ENCODE assay signal across 16 cellular contexts in genomic region chr2:241777686-241778627, GRCh38. TPM values are rescaled to one million over a fixed set of nuclear protein-coding genes. Genes with fewer than 3 reads are reported as not detected.
DNase-seq lines count a peak whose midpoint lies in the region; TF ChIP-seq lines count a peak whose summit lies in the region.
"Had no signal": no experiment of that assay in that cellular context is flagged by ENCODE, and none has a peak within 500 bp of the region (broad histone marks: within the 10 kb centered on the region; RNA-seq: fewer than 3 reads in every experiment).

No MANE protein-coding gene starts in this region.

- H2AFZ ChIP-seq in neuronal stem cell (ENCODE audit: low read length): peak overlapping the region; percentile 15
- H2AFZ ChIP-seq: parathyroid adenoma had no signal

- H3K79me1 ChIP-seq in neuronal stem cell (ENCODE audit: low read depth, low read length): peaks cover 2% of the 10 kb centered on the region

- H3K18ac ChIP-seq in neuronal stem cell (ENCODE audit: low read length): peak overlapping the region; percentile 78

- H3K4me3 Mint-ChIP-seq in HFFc6 (no peak overlapping the region), immature natural killer cell (no peak overlapping the region)
- H3K4me3 Mint-ChIP-seq: activated naive CD4-positive, alpha-beta T cell treated with anti-CD3 and anti-CD28 coated beads, Interleukin-2, amount 50 U/mL, for 24 hours; IgD-negative memory B cell had no signal

- H3K9ac ChIP-seq in HUES48 (ENCODE audit: low read depth, low read length) (no peak overlapping the region), colonic mucosa (ENCODE audit: low read depth in 2 of 2, low read length in 2 of 2) (peak overlapping the region; percentile 43 to 90), neuronal stem cell (ENCODE audit: low read depth, low read length, poor library complexity) (no peak overlapping the region)
- H3K9ac ChIP-seq: parathyroid adenoma had no signal

- no peaks in the 10 kb centered on the region; the same call in 1 of the 2 replicates for H3K27me3 Mint-ChIP-seq in HFFc6 (ENCODE audit: insufficient read depth)
- peaks cover 0 to 8% (median 2%) of the 10 kb centered on the region in 3 donors for H3K27me3 Mint-ChIP-seq in immature natural killer cell (ENCODE audit: low read depth in 3 of 3)
- H3K27me3 Mint-ChIP-seq: activated naive CD4-positive, alpha-beta T cell treated with anti-CD3 and anti-CD28 coated beads, Interleukin-2, amount 50 U/mL, for 24 hours; IgD-negative memory B cell had no signal

- no peak overlapping the region for H3K14ac ChIP-seq in neuronal stem cell (ENCODE audit: low read length)

- no peak overlapping the region for H2BK15ac ChIP-seq in neuronal stem cell (ENCODE audit: low read length)

- no peak overlapping the region for H3K23ac ChIP-seq in neuronal stem cell (ENCODE audit: low read depth, low read length, poor library complexity)

- peak overlapping the region; percentile 20 for H4K91ac ChIP-seq in neuronal stem cell (ENCODE audit: low read depth, low read length, poor library complexity)

- H3K9me3 ChIP-seq in HUES48 (ENCODE audit: control insufficient read depth, insufficient read depth, low read length) (peaks cover 24% of the 10 kb centered on the region), colonic mucosa (no peaks in the 10 kb centered on the region), neuronal stem cell (replicated peaks in 1 of 2; ENCODE audit: control insufficient read depth in 2 of 2, insufficient read depth in 1 of 2, low read depth in 1 of 2, low read length in 2 of 2) (peaks cover 2 to 3% of the 10 kb centered on the region in 2 donors)

- H3K27me3 ChIP-seq in HUES48 (ENCODE audit: control insufficient read depth, insufficient read depth, low read length) (no peaks in the 10 kb centered on the region), colonic mucosa (no peaks in the 10 kb centered on the region), neuronal stem cell (ENCODE audit: control insufficient read depth in 3 of 3, insufficient read depth in 3 of 3, low read depth in 1 of 3, low read length in 3 of 3) (no peaks in the 10 kb centered on the region)
- H3K27me3 ChIP-seq: cardiac muscle cell had no signal

- H4K8ac ChIP-seq in neuronal stem cell (ENCODE audit: low read depth, low read length): no peak overlapping the region

- H3K4ac ChIP-seq in neuronal stem cell (ENCODE audit: low read length): no peak overlapping the region

- DNase-seq in D341Med (ENCODE audit: low spot score) (peak; percentile 20), colonic mucosa (peak; percentile 48), neuronal stem cell (ENCODE audit: low spot score) (no peak), HFFc6 (no peak), immature natural killer cell (no peak), DMS53 treated with DMSO at 0.1 percent for 48 hours (lab: John Stamatoyannopoulos, UW; ENCODE audit: unreplicated experiment) (no peak)
- DNase-seq in activated naive CD4-positive, alpha-beta T cell (lab: John Stamatoyannopoulos, UW): no peak
- DNase-seq: NCI-H1105, SJCRH30 had no signal

- H3K4me1 ChIP-seq in HUES48 (ENCODE audit: control insufficient read depth, insufficient read depth, low read length): peaks cover 12% of the 10 kb centered on the region; the same call in 1 of the 2 replicates
- H3K4me1 ChIP-seq in colonic mucosa: no peaks in the 10 kb centered on the region
- no peaks in the 10 kb centered on the region for H3K4me1 ChIP-seq in neuronal stem cell (ENCODE audit: control insufficient read depth in 2 of 2, insufficient read depth in 1 of 2, low read depth in 1 of 2, low read length in 2 of 2)
- H3K4me1 ChIP-seq: foreskin keratinocyte, parathyroid adenoma had no signal

- no peaks in the 10 kb centered on the region for H3K36me3 ChIP-seq in HUES48 (ENCODE audit: control insufficient read depth, insufficient read depth, low read length)
- H3K36me3 ChIP-seq in colonic mucosa: no peaks in the 10 kb centered on the region
- no peaks in the 10 kb centered on the region for H3K36me3 ChIP-seq in neuronal stem cell (replicated peaks in 1 of 2; ENCODE audit: control insufficient read depth in 2 of 2, insufficient read depth in 2 of 2, low read length in 2 of 2)
- H3K36me3 ChIP-seq: cardiac muscle cell, SJCRH30 had no signal

- no peak overlapping the region for H2BK12ac ChIP-seq in neuronal stem cell (ENCODE audit: low read length)

- intact Hi-C loops in colonic mucosa (cut with DNase I): no loop called here

- no peak overlapping the region for H2BK5ac ChIP-seq in neuronal stem cell (ENCODE audit: low read length)

- peaks cover 7% of the 10 kb centered on the region for H3K9me3 Mint-ChIP-seq in HFFc6
- no peaks in the 10 kb centered on the region for H3K9me3 Mint-ChIP-seq in immature natural killer cell
- H3K9me3 Mint-ChIP-seq: activated naive CD4-positive, alpha-beta T cell treated with anti-CD3 and anti-CD28 coated beads, Interleukin-2, amount 50 U/mL, for 24 hours had no signal

- peak overlapping the region; percentile 91 for H2AK5ac ChIP-seq in neuronal stem cell (ENCODE audit: low read depth, low read length)

- WGBS in neuronal stem cell (ENCODE audit: extremely low coverage in 2 of 2, insufficient read length in 2 of 2, insufficient replicate concordance in 1 of 2), 2 donors: no CpG with 5 or more reads among the region's 21 CpGs

- TF ChIP-seq CTCF in colonic mucosa (IDR thresholded peaks at IDR 0.05) (no peak), HFFc6 (IDR thresholded peaks at IDR 0.05) (no peak)

- H3K4me1 Mint-ChIP-seq in HFFc6 (ENCODE audit: low read depth) (peaks cover 10% of the 10 kb centered on the region), immature natural killer cell (no peaks in the 10 kb centered on the region)

- peak overlapping the region; percentile 14 for H3K27ac ChIP-seq in HUES48 (ENCODE audit: low read depth, low read length)
- H3K27ac ChIP-seq in colonic mucosa: peak overlapping the region; percentile 82
- H3K27ac ChIP-seq in neuronal stem cell (replicated peaks; ENCODE audit: low read length): no peak overlapping the region
- H3K27ac ChIP-seq: cardiac muscle cell, foreskin keratinocyte, parathyroid adenoma, SJCRH30 had no signal

- H3K36me3 Mint-ChIP-seq in HFFc6 (ENCODE audit: low read depth) (no peaks in the 10 kb centered on the region), immature natural killer cell (no peaks in the 10 kb centered on the region)
- H3K36me3 Mint-ChIP-seq: activated naive CD4-positive, alpha-beta T cell treated with anti-CD3 and anti-CD28 coated beads, Interleukin-2, amount 50 U/mL, for 24 hours; IgD-negative memory B cell had no signal

- H3K27ac Mint-ChIP-seq in HFFc6 (no peak overlapping the region), immature natural killer cell (peak overlapping the region in 1 of 6 donors; percentile 17)
- H3K27ac Mint-ChIP-seq: activated naive CD4-positive, alpha-beta T cell treated with anti-CD3 and anti-CD28 coated beads, Interleukin-2, amount 50 U/mL, for 24 hours; IgD-negative memory B cell had no signal

- H3K4me3 ChIP-seq in HUES48 (ENCODE audit: low read depth, low read length) (no peak overlapping the region), colonic mucosa (peak overlapping the region; percentile 41), neuronal stem cell (ENCODE audit: low read length in 2 of 2) (no peak overlapping the region)
- H3K4me3 ChIP-seq: cardiac muscle cell, SJCRH30 had no signal

- H2BK120ac ChIP-seq in neuronal stem cell (ENCODE audit: low read depth, low read length): peak overlapping the region; percentile 77

- no peak overlapping the region for H3K4me2 ChIP-seq in neuronal stem cell (ENCODE audit: insufficient read depth, low read length, poor library complexity, severe bottlenecking)

RNA-seq across cellular contexts. Expression of gene GAL3ST2, which starts 1.3 kb away (rescaled TPM):
- total RNA-seq in colonic mucosa: 10 to 100 TPM; 34.2 to 70.2 TPM
- 0.45 TPM for polyA plus RNA-seq in neuronal stem cell (2013, experiment 1 of 2)
- polyA plus RNA-seq in neuronal stem cell (2013, experiment 2 of 2): 0.47 TPM
- total RNA-seq in HFFc6 (2021; fragmentation: NEBNext Ultra II Directional; extraction: Animal tissue kit (Norgen Biotek cat#: 25700)): under 1 TPM in 4 of 6 experiments, not detected in 2; 0.17 to 0.26 (median 0.23) TPM
- polyA plus RNA-seq in immature natural killer cell: not detected
- total RNA-seq: foreskin keratinocyte, SJCRH30 had no signal
- polyA plus RNA-seq: BJ, cardiac muscle cell, foreskin keratinocyte, IgD-negative memory B cell had no signal

RNA-seq across cellular contexts. Expression of gene NEU4, which starts 31.0 kb away (rescaled TPM):
- total RNA-seq in colonic mucosa: 10 to 100 TPM; 36.9 to 84.5 TPM
- polyA plus RNA-seq in neuronal stem cell (2013, experiment 1 of 2): 0.45 TPM
- polyA plus RNA-seq in neuronal stem cell (2013, experiment 2 of 2): 0.37 TPM
- under 1 TPM in 1 of 6 experiments, not detected in 5; 0.08 TPM for total RNA-seq in HFFc6 (2021; fragmentation: NEBNext Ultra II Directional; extraction: Animal tissue kit (Norgen Biotek cat#: 25700))
- polyA plus RNA-seq in immature natural killer cell: not detected
- total RNA-seq: foreskin keratinocyte had no signal
- polyA plus RNA-seq: BJ, foreskin keratinocyte, IgD-negative memory B cell had no signal

RNA-seq across cellular contexts. Expression of gene D2HGDH, which starts 43.5 kb away (rescaled TPM):
- total RNA-seq in colonic mucosa: 10 to 100 TPM; 42.0 to 76.6 TPM
- polyA plus RNA-seq in neuronal stem cell (2013, experiment 1 of 2): 5.2 TPM
- polyA plus RNA-seq in neuronal stem cell (2013, experiment 2 of 2): 5.3 TPM
- total RNA-seq in HFFc6 (2021; fragmentation: NEBNext Ultra II Directional; extraction: Animal tissue kit (Norgen Biotek cat#: 25700)): 10 to 100 TPM; 14.0 to 21.6 (median 16.4) TPM
- 1 to 10 TPM in 2 of 3 donors, under 1 TPM in 1; 0.49 to 2.9 (median 1.5) TPM for polyA plus RNA-seq in immature natural killer cell

Comparison
In these comparisons a context has a peak if more than half of its experiments do, and no peak if none do; other contexts are left out.
1. DNase-seq: peak in D341Med (single experiment) and colonic mucosa (single experiment); none in neuronal stem cell (single experiment), activated naive CD4-positive, alpha-beta T cell (0 of 4), HFFc6 (single experiment), immature natural killer cell (0 of 3) and DMS53 treated with DMSO at 0.1 percent for 48 hours (single experiment).
2. H3K9ac ChIP-seq: peak in colonic mucosa (2 of 2); none in HUES48 (single experiment) and neuronal stem cell (single experiment).
3. RNA of gene GAL3ST2, which starts 1.3 kb away (total RNA-seq): 34.2 to 70.2 TPM in colonic mucosa; 0.17 to 0.26 TPM in HFFc6; every median in the first group is over 10 times any median in the second.
4. RNA of gene NEU4, which starts 31.0 kb away (total RNA-seq): 36.9 to 84.5 TPM in colonic mucosa; 0.08 TPM in HFFc6; every median in the first group is over 10 times any median in the second.